11 cellular contexts compared by ENCODE assay signal in the genomic region with DNA sequence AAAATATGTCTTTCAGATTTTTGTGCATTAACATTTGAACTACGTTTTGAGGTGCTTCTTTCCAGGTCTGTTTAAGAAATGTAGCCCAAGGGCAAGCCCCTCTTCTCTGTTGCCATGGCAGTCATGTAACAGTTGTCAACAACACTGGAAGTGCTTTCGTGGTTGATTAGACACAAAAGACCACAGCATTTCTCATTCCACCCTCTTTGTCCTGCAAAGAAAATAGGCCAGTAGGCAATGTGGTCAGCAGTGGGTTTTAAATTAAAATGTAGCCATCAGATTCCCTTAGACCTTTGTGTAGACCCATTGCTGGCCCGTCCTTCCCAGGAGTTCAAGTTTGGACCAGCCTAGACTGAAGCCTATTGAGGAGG. TPM values are rescaled to one million over a fixed set of nuclear protein-coding genes. Genes with fewer than 3 reads are reported as not detected.
A peak's percentile ranks its signal among the peaks of the same experiment; 100 is the strongest.
DNase-seq lines count a peak whose midpoint lies in the region; ATAC-seq, FAIRE-seq and TF ChIP-seq lines count a peak whose summit lies in the region.
"Had no signal": no experiment of that assay in that cellular context is flagged by ENCODE, and none has a peak within 500 bp of the region (broad histone marks: within the 10 kb centered on the region; RNA-seq: fewer than 3 reads in every experiment).

No MANE protein-coding gene starts in this region.

- WGBS in prostate gland: 64% methylated on average over 3 of the region's 3 CpGs

- CTCF ChIA-PET in RWPE1 (lab: Yijun Ruan, JAX): interaction anchor here (1.0 kb wide), 1 partner anchor 29 kb away, joined by 4 read pairs; no protein-coding TSS in a partner anchor

- no peak for FAIRE-seq in GM12891 (lab: Jason Lieb, UNC)

- POLR2A ChIA-PET in RWPE1 (lab: Yijun Ruan, JAX; ENCODE audit: low non-redundant PET): no interaction called here

- no peaks in the 10 kb centered on the region for H3K9me3 Mint-ChIP-seq in mesothelial cell of epicardium
- H3K9me3 Mint-ChIP-seq: activated T-cell treated with anti-CD3 and anti-CD28 coated beads, Interleukin-2, amount 50 U/mL, for 72 hours; T-cell had no signal

- no peaks in the 10 kb centered on the region for H3K36me3 ChIP-seq in prostate gland

- H3K27ac ChIP-seq in RWPE1 (peak overlapping the region; percentile 46), prostate gland (no peak overlapping the region)

- no peak for TF ChIP-seq CTCF in RWPE1 (conservative IDR thresholded peaks at IDR 0.05; ENCODE audit: low read depth)
- no peak for TF ChIP-seq CTCF in mesothelial cell of epicardium (IDR thresholded peaks at IDR 0.05; ENCODE audit: unreplicated experiment)
- TF ChIP-seq CTCF in prostate gland (IDR thresholded peaks at IDR 0.05): no peak

- H3K27ac Mint-ChIP-seq in mesothelial cell of epicardium: peak overlapping the region; percentile 88
- H3K27ac Mint-ChIP-seq: activated T-cell treated with anti-CD3 and anti-CD28 coated beads, Interleukin-2, amount 50 U/mL, for 72 hours; T-cell had no signal

- DNase-seq in GM12891 (ENCODE audit: insufficient read length, low spot score) (peak; percentile 24), RWPE1 (ENCODE audit: low spot score) (no peak), mesothelial cell of epicardium (ENCODE audit: low spot score in 2 of 2, unreplicated experiment in 2 of 2) (no peak), iPS-NIHi7 (ENCODE audit: extremely low spot score) (no peak), foreskin melanocyte (no peak), prostate gland (ENCODE audit: low spot score) (no peak)
- no peak for DNase-seq in stimulated activated CD4-positive, alpha-beta T cell treated with anti-CD3 and anti-CD28 coated beads, Interleukin-4, amount 100 ng/mL, for 4 hours
- DNase-seq: activated T-cell treated with anti-CD3 and anti-CD28 coated beads, Interleukin-2, amount 50 U/mL, for 72 hours; MM.1S; T-cell had no signal

- H3K4me1 ChIP-seq in prostate gland (replicated peaks): no peaks in the 10 kb centered on the region

- no peaks in the 10 kb centered on the region for H3K9me3 ChIP-seq in prostate gland

- no peaks in the 10 kb centered on the region for H3K27me3 Mint-ChIP-seq in mesothelial cell of epicardium (ENCODE audit: low read depth)
- H3K27me3 Mint-ChIP-seq: T-cell had no signal

- H3K4me3 ChIP-seq in prostate gland: no peak overlapping the region

- peaks cover 12% of the 10 kb centered on the region for H3K36me3 Mint-ChIP-seq in mesothelial cell of epicardium
- H3K36me3 Mint-ChIP-seq: T-cell had no signal

- ATAC-seq in HG02678 (IDR thresholded peaks at IDR 0.05; ENCODE audit: unreplicated experiment): peak; percentile 57
- ATAC-seq: activated T-cell treated with anti-CD3 and anti-CD28 coated beads, Interleukin-2, amount 50 U/mL, for 72 hours; T-cell had no signal

- TF ChIP-seq POLR2A in GM12891 (IDR thresholded peaks at IDR 0.05; ENCODE audit: low read depth, low read length) (no peak), prostate gland (IDR thresholded peaks at IDR 0.05) (no peak)

- H3K4me1 Mint-ChIP-seq in mesothelial cell of epicardium: peaks cover 22% of the 10 kb centered on the region

- H3K27me3 ChIP-seq in prostate gland (replicated peaks; ENCODE audit: insufficient read depth): no peaks in the 10 kb centered on the region

- no peak overlapping the region for H3K4me3 Mint-ChIP-seq in mesothelial cell of epicardium
- H3K4me3 Mint-ChIP-seq: activated T-cell treated with anti-CD3 and anti-CD28 coated beads, Interleukin-2, amount 50 U/mL, for 72 hours; T-cell had no signal

- intact Hi-C loops in prostate gland (cut with DNase I): no loop called here

TF ChIP-seq in GM12891, 5 proteins besides CTCF, POLR2A, EP300 and RAD21:
- TF ChIP-seq PAX5 (IDR thresholded peaks at IDR 0.05; ENCODE audit: insufficient read depth, low read length, severe bottlenecking): peak; percentile 38
- TF ChIP-seq TAF1 (IDR thresholded peaks at IDR 0.05; ENCODE audit: low read depth, low read length): no peak

RNA-seq across cellular contexts. Expression of gene VANGL1, which starts 35.4 kb away (rescaled TPM):
- 3.2 TPM for polyA plus RNA-seq in GM12891 (2012; ENCODE audit: low read depth, missing spikeins)
- total RNA-seq in mesothelial cell of epicardium (16.0 to 17.0 TPM (median 16.0 TPM) in 3 replicates), prostate gland (10 to 100 TPM; 12.3 to 16.2 TPM)
